9 cellular contexts compared by ENCODE assay signal in genomic region chr2:73736855-73737779, GRCh38. TPM values are rescaled to one million over a fixed set of nuclear protein-coding genes. Genes with fewer than 3 reads are reported as not detected.
DNase-seq lines count a peak whose midpoint lies in the region; ATAC-seq, FAIRE-seq and TF ChIP-seq lines count a peak whose summit lies in the region.
"Had no signal": no experiment of that assay in that cellular context is flagged by ENCODE, and none has a peak within 500 bp of the region (broad histone marks: within the 10 kb centered on the region; RNA-seq: fewer than 3 reads in every experiment).

Gene TPRKB (minus strand): TSS chr2:73737345. CDS start chr2:73734569, 2,776 bp downstream.

- H3K4me3 ChIP-seq in kidney (ENCODE audit: low read length in 2 of 2), result peak within 1 kb of the TSS; percentile 99

- DNase-seq in AG09319 (ENCODE audit: extremely low read depth, low read depth) (peak; percentile 92), NCI-H446 treated with DMSO at 0.1 percent for 48 hours (lab: John Stamatoyannopoulos, UW) (peak; percentile 92), cerebellar cortex (ENCODE audit: low spot score) (peak; percentile 97), kidney (peak; percentile 99)
- DNase-seq in stimulated activated CD4-positive, alpha-beta T cell treated with anti-CD3 and anti-CD28 coated beads, Interleukin-15, amount 100 ng/mL, for 24 hours, result peak; percentile 98

- intact Hi-C loops in kidney (cut with DNase I), result no loop called here

- H3K27ac ChIP-seq in kidney (ENCODE audit: low read depth in 2 of 2, low read length in 2 of 2), result peak within 1 kb of the TSS; percentile 60 to 90

- H3K9ac ChIP-seq in kidney (ENCODE audit: low read length in 2 of 2), result peak within 1 kb of the TSS; percentile 89 to 94

- H3K9me3 ChIP-seq in kidney (ENCODE audit: control insufficient read depth in 1 of 2, low read length in 2 of 2), result no peaks in the 10 kb centered on the region

- peak; percentile 45 for FAIRE-seq in kidney (lab: Jason Lieb, UNC)
- FAIRE-seq: colon had no signal

- peaks cover 4 to 5% of the 10 kb centered on the region in 2 donors for H3K4me1 ChIP-seq in kidney (ENCODE audit: control insufficient read depth in 1 of 2, insufficient read depth in 1 of 2, low read depth in 1 of 2, low read length in 2 of 2)

- ATAC-seq in GM19035 (IDR thresholded peaks at IDR 0.05; ENCODE audit: unreplicated experiment) (peak; percentile 96), HG03354 (IDR thresholded peaks at IDR 0.05; ENCODE audit: poor library complexity, severe bottlenecking, unreplicated experiment) (peak; percentile 98)
- peak; percentile 99 for ATAC-seq in activated CD4-positive, CD25-positive, alpha-beta regulatory T cell treated with anti-CD3 and anti-CD28 coated beads, Interleukin-2, amount 50 U/mL, for 24 hours

- H3K36me3 ChIP-seq in kidney (ENCODE audit: control insufficient read depth in 1 of 2, insufficient read depth in 2 of 2, low read length in 2 of 2), result peaks cover 9 to 10% of the 10 kb centered on the region in 2 donors

- no peak for TF ChIP-seq CTCF in AG09319 (IDR thresholded peaks at IDR 0.05; ENCODE audit: low read depth, low read length)
- TF ChIP-seq CTCF in kidney (IDR thresholded peaks at IDR 0.05; ENCODE audit: borderline replicate concordance, extremely low read depth, insufficient read depth), result no peak

RNA-seq across cellular contexts. Expression of gene TPRKB, which starts in this region (rescaled TPM):
- 25.3 TPM for total RNA-seq in kidney
- polyA plus RNA-seq in kidney (ENCODE audit: insufficient read depth, low read depth, low replicate concordance), result 42.2 TPM

Comparison
In these comparisons a context has a peak if more than half of its experiments do, and no peak if none do; other contexts are left out.
1. Peak in every context shown above with its lines: DNase-seq, ATAC-seq, H3K4me3 ChIP-seq and H3K27ac ChIP-seq.